In genomic region chr3:186679151-186679550, GRCh38 we compare ENCODE assay signal across 18 cellular contexts. TPM values are rescaled to one million over a fixed set of nuclear protein-coding genes. Genes with fewer than 3 reads are reported as not detected.
A peak's percentile ranks its signal among the peaks of the same experiment; 100 is the strongest.
DNase-seq lines count a peak whose midpoint lies in the region; ATAC-seq and TF ChIP-seq lines count a peak whose summit lies in the region.
"Had no signal": no experiment of that assay in that cellular context is flagged by ENCODE, and none has a peak within 500 bp of the region (broad histone marks: within the 10 kb centered on the region; RNA-seq: fewer than 3 reads in every experiment).

No MANE protein-coding gene starts in this region.

- no peaks in the 10 kb centered on the region for H3K36me3 ChIP-seq in Peyer's patch
- H3K36me3 ChIP-seq: BLaER1 had no signal

- no peak for TF ChIP-seq POLR2A in Peyer's patch (IDR thresholded peaks at IDR 0.05)

- DNase-seq in DMS53 (lab: John Stamatoyannopoulos, UW), result peak; percentile 41
- DNase-seq in DMS53 treated with DMSO at 0.1 percent for 48 hours (lab: John Stamatoyannopoulos, UW; ENCODE audit: unreplicated experiment), result no peak
- DNase-seq in kidney tubule cell (ENCODE audit: low spot score), result peak; percentile 33
- peak; percentile 56 for DNase-seq in myocyte (ENCODE audit: low read depth)
- no peak for DNase-seq in Peyer's patch
- DNase-seq: CD4-positive, alpha-beta memory T cell; DMS79; GDM1; GM23248; HCEC 1CT had no signal

- no peak overlapping the region for H3K4me3 ChIP-seq in Peyer's patch
- H3K4me3 ChIP-seq: BLaER1, GM23248 had no signal

- no peaks in the 10 kb centered on the region for H3K27me3 ChIP-seq in Peyer's patch
- H3K27me3 ChIP-seq: BLaER1 had no signal

- no peak for TF ChIP-seq CTCF in Peyer's patch (IDR thresholded peaks at IDR 0.05)

- H3K27ac ChIP-seq in Peyer's patch, result no peak overlapping the region
- H3K27ac ChIP-seq: 22Rv1, BLaER1, GM23248 had no signal

- no peaks in the 10 kb centered on the region for H3K4me1 ChIP-seq in Peyer's patch
- H3K4me1 ChIP-seq: BLaER1 had no signal

- H3K9me3 ChIP-seq in Peyer's patch, result no peaks in the 10 kb centered on the region
- H3K9me3 ChIP-seq: BLaER1 had no signal

- ATAC-seq in HG03439 (IDR thresholded peaks at IDR 0.05; ENCODE audit: unreplicated experiment) (no peak), HG03175 (IDR thresholded peaks at IDR 0.05; ENCODE audit: unreplicated experiment) (no peak)

RNA-seq across cellular contexts. Expression of gene HRG, which starts 13.3 kb away (rescaled TPM):
- total RNA-seq in myocyte (not detected in 2 replicates), Peyer's patch (not detected)
- polyA plus RNA-seq in myocyte (2012), result not detected
- total RNA-seq: A673; CD4-positive, alpha-beta memory T cell; Daoy; GM23248 had no signal
- polyA plus RNA-seq: AG04450; CD14-positive monocyte; CD4-positive, alpha-beta memory T cell; GM23248 had no signal

RNA-seq across cellular contexts. Expression of gene KNG1, which starts 38.0 kb away (rescaled TPM):
- total RNA-seq in myocyte (not detected in 2 replicates), Peyer's patch (1 to 10 TPM in 1 of 4 donors, under 1 TPM in 1, not detected in 2; 0.57 to 1.1 TPM)
- polyA plus RNA-seq in myocyte (2012), result not detected
- total RNA-seq: A673; CD4-positive, alpha-beta memory T cell; Daoy; GM23248 had no signal
- polyA plus RNA-seq: AG04450; CD14-positive monocyte; CD4-positive, alpha-beta memory T cell; GM23248 had no signal

RNA-seq across cellular contexts. Expression of gene FETUB, which starts 39.0 kb away (rescaled TPM):
- total RNA-seq in myocyte (not detected in 2 replicates), Peyer's patch (not detected)
- polyA plus RNA-seq in myocyte (2012), result 0.05 TPM
- total RNA-seq: A673; CD4-positive, alpha-beta memory T cell; Daoy; GM23248 had no signal
- polyA plus RNA-seq: AG04450; CD14-positive monocyte; CD4-positive, alpha-beta memory T cell; GM23248 had no signal

Comparison
In these comparisons a context has a peak if more than half of its experiments do, and no peak if none do; other contexts are left out.
1. DNase-seq: peak in DMS53 (single experiment), kidney tubule cell (single experiment) and myocyte (single experiment); none in DMS53 treated with DMSO at 0.1 percent for 48 hours (single experiment) and Peyer's patch (0 of 3).